8 cellular contexts compared by ENCODE assay signal in the genomic region with DNA sequence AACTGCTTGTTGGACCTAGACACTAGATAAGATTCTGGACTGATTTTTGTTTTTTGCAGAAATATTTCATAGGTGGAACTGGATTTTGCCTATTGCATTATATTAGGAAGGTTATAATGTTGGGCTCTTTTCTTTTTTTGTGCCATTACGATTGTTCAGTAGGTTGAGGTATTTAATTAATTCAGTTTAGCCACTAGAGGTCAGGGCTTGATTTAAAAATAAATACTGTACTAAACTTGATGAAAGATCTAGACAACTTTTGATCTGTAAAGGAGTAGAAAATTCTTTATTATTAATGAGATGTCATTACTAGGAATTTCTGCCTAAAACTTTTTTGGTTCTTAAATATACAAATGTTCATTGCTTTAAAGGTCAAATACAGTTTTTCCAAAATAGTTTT. TPM values are rescaled to one million over a fixed set of nuclear protein-coding genes. Genes with fewer than 3 reads are reported as not detected.
DNase-seq lines count a peak whose midpoint lies in the region; ATAC-seq and TF ChIP-seq lines count a peak whose summit lies in the region.

No MANE protein-coding gene starts in this region.

- ATAC-seq in GM19351 (IDR thresholded peaks at IDR 0.05; ENCODE audit: unreplicated experiment) = peak; percentile 51
- ATAC-seq in stimulated activated effector memory CD8-positive, alpha-beta T cell treated with anti-CD3 and anti-CD28 coated beads, Interleukin-12 subunit alpha, Interleukin-12 subunit beta, amount 100 ng/mL, for 72 hours = no peak
- no peak for ATAC-seq in HG02588 (IDR thresholded peaks at IDR 0.05; ENCODE audit: unreplicated experiment)

- 35% methylated on average over 1 of the region's 1 CpG for WGBS in smooth muscle cell (ENCODE audit: low lambda C conversion rate)

- H3K9ac ChIP-seq in smooth muscle cell (ENCODE audit: low read depth) = no peak overlapping the region

- H4K20me1 ChIP-seq in OCI-LY7 (ENCODE audit: insufficient read depth, low read length) (no peaks in the 10 kb centered on the region), smooth muscle cell (ENCODE audit: low read depth) (no peaks in the 10 kb centered on the region)

- no peaks in the 10 kb centered on the region for H3K36me3 Mint-ChIP-seq in stimulated activated effector memory CD8-positive, alpha-beta T cell treated with anti-CD3 and anti-CD28 coated beads, Interleukin-12 subunit alpha, Interleukin-12 subunit beta, amount 100 ng/mL, for 72 hours

- TF ChIP-seq CTCF in OCI-LY7 (conservative IDR thresholded peaks at IDR 0.05; ENCODE audit: low read length) (peak; percentile 87), smooth muscle cell (IDR thresholded peaks at IDR 0.05; ENCODE audit: borderline replicate concordance, insufficient read depth, poor library complexity, severe bottlenecking) (peak; percentile 42), GM13976 (IDR thresholded peaks at IDR 0.05; ENCODE audit: borderline replicate concordance, control extremely low read depth, extremely low read depth, insufficient read depth, missing control alignments) (no peak)

- no peaks in the 10 kb centered on the region for H3K9me3 Mint-ChIP-seq in stimulated activated effector memory CD8-positive, alpha-beta T cell treated with anti-CD3 and anti-CD28 coated beads, Interleukin-12 subunit alpha, Interleukin-12 subunit beta, amount 100 ng/mL, for 72 hours

- no TSS peak for BruUV-seq in OCI-LY7 (replicated peaks; lab: Mats Ljungman, UMichigan)

- H3K27ac Mint-ChIP-seq in stimulated activated effector memory CD8-positive, alpha-beta T cell treated with anti-CD3 and anti-CD28 coated beads, Interleukin-12 subunit alpha, Interleukin-12 subunit beta, amount 100 ng/mL, for 72 hours = no peak overlapping the region

- intact Hi-C loops in OCI-LY7 (cut with micrococcal nuclease; ENCODE audit: unreplicated experiment) = loop anchor here (5.0 kb wide), 1 partner anchor 528 kb away; no protein-coding TSS in a partner anchor

- POLR2A ChIA-PET in OCI-LY7 (lab: Charles Lee) = interaction anchor here (0.7 kb wide), 1 partner anchor 107 kb away, joined by 3 read pairs; no protein-coding TSS in a partner anchor

- H3K9me3 ChIP-seq in OCI-LY7 (ENCODE audit: low read length) = no peaks in the 10 kb centered on the region
- H3K9me3 ChIP-seq in smooth muscle cell (replicated peaks; ENCODE audit: low read depth) = no peaks in the 10 kb centered on the region

- H3K4me1 ChIP-seq in OCI-LY7 (ENCODE audit: insufficient read depth, low read length, poor library complexity, severe bottlenecking) (no peaks in the 10 kb centered on the region), smooth muscle cell (ENCODE audit: low read depth) (no peaks in the 10 kb centered on the region)

- H3K27ac ChIP-seq in OCI-LY7 (ENCODE audit: low read depth, low read length, poor library complexity, severe bottlenecking) (no peak overlapping the region), smooth muscle cell (ENCODE audit: low read depth) (no peak overlapping the region)

- H3K79me2 ChIP-seq in OCI-LY7 (ENCODE audit: insufficient read depth, low read depth, low read length) (no peaks in the 10 kb centered on the region), smooth muscle cell (ENCODE audit: low read depth) (no peaks in the 10 kb centered on the region)

- H2AFZ ChIP-seq in OCI-LY7 (ENCODE audit: low read length) (no peak overlapping the region), smooth muscle cell (ENCODE audit: low read depth) (no peak overlapping the region)

- no peaks in the 10 kb centered on the region for H3K9me2 ChIP-seq in OCI-LY7 (ENCODE audit: insufficient read depth, low read length)

- no peaks in the 10 kb centered on the region for H3F3A ChIP-seq in smooth muscle cell (ENCODE audit: low read depth)

- H3K4me3 ChIP-seq in OCI-LY7 (ENCODE audit: low read depth, low read length, poor library complexity, severe bottlenecking) (no peak overlapping the region), smooth muscle cell (no peak overlapping the region)

- in situ Hi-C loops in ACHN (cut with HindIII; ENCODE audit: low pct_ligation_motif_present, low pct_unique_long_range_greater_than_20kb, low sequenced_read_pairs) = no loop called here
- in situ Hi-C loops in GM13976 (cut with MboI; ENCODE audit: low sequenced_read_pairs, unreplicated experiment) = no loop called here

- H3K27me3 ChIP-seq in smooth muscle cell (ENCODE audit: low read depth) = no peaks in the 10 kb centered on the region

- DNase-seq in ACHN (peak; percentile 29), OCI-LY7 (ENCODE audit: low spot score) (peak; percentile 53), fibroblast of peridontal ligament (ENCODE audit: extremely low read depth) (peak; percentile 77), smooth muscle cell (lab: John Stamatoyannopoulos, UW; ENCODE audit: unreplicated experiment) (no peak), GM13976 (ENCODE audit: low spot score) (no peak)
- no peak for DNase-seq in stimulated activated effector memory CD8-positive, alpha-beta T cell treated with anti-CD3 and anti-CD28 coated beads, Interleukin-12 subunit alpha, Interleukin-12 subunit beta, amount 100 ng/mL, for 72 hours (ENCODE audit: low spot score in 2 of 2)

- H3K4me3 Mint-ChIP-seq in stimulated activated effector memory CD8-positive, alpha-beta T cell treated with anti-CD3 and anti-CD28 coated beads, Interleukin-12 subunit alpha, Interleukin-12 subunit beta, amount 100 ng/mL, for 72 hours = no peak overlapping the region

- H3K36me3 ChIP-seq in OCI-LY7 (ENCODE audit: insufficient read depth, low read length) = no peaks in the 10 kb centered on the region
- no peaks in the 10 kb centered on the region for H3K36me3 ChIP-seq in smooth muscle cell (ENCODE audit: low read depth)

- CTCF ChIA-PET in OCI-LY7 (lab: Charles Lee; ENCODE audit: unreplicated experiment) = no interaction called here

- H3K4me2 ChIP-seq in OCI-LY7 (ENCODE audit: low read length) (no peak overlapping the region), smooth muscle cell (no peak overlapping the region)

- H3K4me1 Mint-ChIP-seq in stimulated activated effector memory CD8-positive, alpha-beta T cell treated with anti-CD3 and anti-CD28 coated beads, Interleukin-12 subunit alpha, Interleukin-12 subunit beta, amount 100 ng/mL, for 72 hours = no peaks in the 10 kb centered on the region

RNA-seq across cellular contexts. Expression of a gene that starts 15.2 kb away (rescaled TPM):
- total RNA-seq in OCI-LY7 (2014; rRNA removed; shearing (Covaris generic)) = 48.3 and 53.0 TPM in 2 replicates
- 84.1 and 88.3 TPM in 2 replicates for total RNA-seq in OCI-LY7 (2022)
- 86.4 and 116 TPM in 2 replicates for total RNA-seq in smooth muscle cell
- polyA plus RNA-seq in smooth muscle cell = 46.9 and 61.8 TPM in 2 replicates

RNA-seq across cellular contexts. Expression of a gene that starts 30.8 kb away (rescaled TPM):
- total RNA-seq in OCI-LY7 (2014; rRNA removed; shearing (Covaris generic)) = not detected in 2 replicates
- total RNA-seq in OCI-LY7 (2022) (not detected in 2 replicates), smooth muscle cell (not detected in 2 replicates)
- not detected in 2 replicates for polyA plus RNA-seq in smooth muscle cell

Comparison
In these comparisons a context has a peak if more than half of its experiments do, and no peak if none do; other contexts are left out.
1. DNase-seq: peak in ACHN (single experiment), OCI-LY7 (single experiment) and fibroblast of peridontal ligament (single experiment); none in smooth muscle cell (single experiment), GM13976 (single experiment) and stimulated activated effector memory CD8-positive, alpha-beta T cell treated with anti-CD3 and anti-CD28 coated beads, Interleukin-12 subunit alpha, Interleukin-12 subunit beta, amount 100 ng/mL, for 72 hours (0 of 2).